8 cellular contexts compared by ENCODE assay signal in genomic region chr4:120066525-120067333, GRCh38. TPM values are rescaled to one million over a fixed set of nuclear protein-coding genes. Genes with fewer than 3 reads are reported as not detected.
DNase-seq lines count a peak whose midpoint lies in the region; ATAC-seq and TF ChIP-seq lines count a peak whose summit lies in the region.

TSS of gene MAD2L1 (minus strand) at chr4:120066848. CDS start at chr4:120066734, 114 bp downstream.

- H3K4me3 ChIP-seq in choroid plexus epithelial cell (ENCODE audit: low read depth, low read length): peak within 1 kb of the TSS; percentile 71
- H3K4me3 ChIP-seq in kidney epithelial cell (ENCODE audit: low read depth, low read length): peak within 1 kb of the TSS; percentile 64

- TF ChIP-seq CTCF in choroid plexus epithelial cell (conservative IDR thresholded peaks at IDR 0.05; ENCODE audit: low read depth, low read length) (no peak), kidney epithelial cell (IDR thresholded peaks at IDR 0.05; ENCODE audit: insufficient read depth, low read length, poor library complexity, severe bottlenecking) (no peak)

- H3K36me3 ChIP-seq in kidney epithelial cell (ENCODE audit: control insufficient read depth, insufficient read depth, low read length): no peaks in the 10 kb centered on the region

- POLR2A ChIA-PET in activated CD4-positive, alpha-beta T cell treated with anti-CD3 and anti-CD28 coated beads for 36 hours (lab: Charles Lee): interaction anchor here (0.5 to 0.6 kb wide), 2 partner anchors 16 to 1036 kb away, joined by 4 to 5 read pairs; no protein-coding TSS in a partner anchor

- H3K4me1 Mint-ChIP-seq in activated CD4-positive, alpha-beta T cell treated with anti-CD3 and anti-CD28 coated beads for 36 hours: peaks cover 58% of the 10 kb centered on the region

- peak; percentile 80 for ATAC-seq in HG03442 (IDR thresholded peaks at IDR 0.05; ENCODE audit: unreplicated experiment)
- peak; percentile 94 for ATAC-seq in activated CD4-positive, alpha-beta T cell treated with anti-CD3 and anti-CD28 coated beads for 36 hours

- H3K27me3 Mint-ChIP-seq in activated CD4-positive, alpha-beta T cell treated with anti-CD3 and anti-CD28 coated beads for 36 hours: no peaks in the 10 kb centered on the region

- DNase-seq in Ammon's horn (ENCODE audit: low spot score) (peak; percentile 100), GM19238 (ENCODE audit: insufficient read length, low spot score) (peak; percentile 76), NCI-H524 (lab: John Stamatoyannopoulos, UW) (peak; percentile 82 to 94), choroid plexus epithelial cell (ENCODE audit: low read depth) (peak; percentile 99), kidney epithelial cell (ENCODE audit: low read depth) (peak; percentile 94)
- DNase-seq in activated CD4-positive, alpha-beta T cell treated with anti-CD3 and anti-CD28 coated beads for 36 hours: peak; percentile 99
- peak; percentile 96 to 97 for DNase-seq in stimulated activated CD4-positive, alpha-beta T cell treated with anti-CD3 and anti-CD28 coated beads, Interleukin-15, amount 100 ng/mL, for 48 hours (ENCODE audit: low read depth in 2 of 2)

- H3K4me3 Mint-ChIP-seq in activated CD4-positive, alpha-beta T cell treated with anti-CD3 and anti-CD28 coated beads for 36 hours: peak within 1 kb of the TSS; percentile 86

- H3K27me3 ChIP-seq in kidney epithelial cell (ENCODE audit: control insufficient read depth, insufficient read depth, low read length): no peaks in the 10 kb centered on the region

- CTCF ChIA-PET in activated CD4-positive, alpha-beta T cell treated with anti-CD3 and anti-CD28 coated beads for 36 hours (lab: Charles Lee): interaction anchor here (1.2 to 1.7 kb wide), 2 partner anchors 15 to 89 kb away, joined by 3 to 5 read pairs; no protein-coding TSS in a partner anchor

- H3K36me3 Mint-ChIP-seq in activated CD4-positive, alpha-beta T cell treated with anti-CD3 and anti-CD28 coated beads for 36 hours (ENCODE audit: low read depth): peaks cover 39% of the 10 kb centered on the region

- H3K9me3 Mint-ChIP-seq in activated CD4-positive, alpha-beta T cell treated with anti-CD3 and anti-CD28 coated beads for 36 hours (ENCODE audit: low read depth): no peaks in the 10 kb centered on the region

- H3K27ac Mint-ChIP-seq in activated CD4-positive, alpha-beta T cell treated with anti-CD3 and anti-CD28 coated beads for 36 hours: peak within 1 kb of the TSS; percentile 97

- intact Hi-C loops in activated CD4-positive, alpha-beta T cell treated with anti-CD3 and anti-CD28 coated beads for 36 hours (cut with DNase I, micrococcal nuclease): loop anchor here in 1 of 2 experiments (1.0 kb wide), 1 partner anchor 612 kb away; no protein-coding TSS in a partner anchor

RNA-seq across cellular contexts. Expression of gene MAD2L1, which starts in this region (rescaled TPM):
- total RNA-seq in activated CD4-positive, alpha-beta T cell treated with anti-CD3 and anti-CD28 coated beads for 36 hours: 100 to 1,000 TPM in 1 of 2 experiments, 10 to 100 TPM in 1; 55.8 to 104 TPM
- total RNA-seq in kidney epithelial cell: 8.1 and 11.6 TPM in 2 replicates

Comparison
In these comparisons a context has a peak if more than half of its experiments do, and no peak if none do; other contexts are left out.
1. Peak in every context shown above with its lines: DNase-seq, ATAC-seq and H3K4me3 ChIP-seq.